33 cellular contexts compared by ENCODE assay signal in genomic region chr3:143628971-143629370, GRCh38.
"Had no signal": no experiment of that assay in that cellular context is flagged by ENCODE, and none has a peak within 500 bp of the region (broad histone marks: within the 10 kb centered on the region; RNA-seq: fewer than 3 reads in every experiment).

No MANE protein-coding gene starts in this region.

- H3K27me3 ChIP-seq: body of pancreas, cardiac muscle cell, dorsolateral prefrontal cortex, foreskin keratinocyte, heart left ventricle, neutrophil, ovary had no signal

- FAIRE-seq: islet of Langerhans, urothelium cell line had no signal

- H3K36me3 ChIP-seq: cardiac muscle cell, heart left ventricle, neutrophil, ovary, thoracic aorta had no signal

- H3K4me3 ChIP-seq: body of pancreas, cardiac muscle cell, coronary artery, dorsolateral prefrontal cortex, heart left ventricle, ovary, thoracic aorta had no signal

- H3K27ac ChIP-seq: body of pancreas, cardiac muscle cell, coronary artery, dorsolateral prefrontal cortex, foreskin keratinocyte, heart left ventricle, neutrophil, ovary, thoracic aorta had no signal

- DNase-seq: activated CD4-positive, alpha-beta memory T cell treated with anti-CD3 and anti-CD28 coated beads, Interleukin-2, amount 10 ng/mL, durations not matched to agents 7 days and 5 days; activated CD4-positive, alpha-beta T cell treated with anti-CD3 and anti-CD28 coated beads for 1 hour; activated CD4-positive, alpha-beta T cell treated with anti-CD3 and anti-CD28 coated beads, Interleukin-2, amount 10 ng/mL, durations not matched to agents 7 days and 5 days; activated CD8-positive, alpha-beta memory T cell treated with anti-CD3 and anti-CD28 coated beads, Interleukin-2, amount 50 U/mL, for 48 hours; activated gamma-delta T cell; activated naive CD4-positive, alpha-beta T cell treated with anti-CD3 and anti-CD28 coated beads, Interleukin-2, amount 10 ng/mL, durations not matched to agents 7 days and 5 days; activated naive CD8-positive, alpha-beta T cell treated with anti-CD3 and anti-CD28 coated beads, Interleukin-2, amount 10 ng/mL, durations not matched to agents 7 days and 5 days; activated T-cell treated with anti-CD3 and anti-CD28 coated beads, Interleukin-2, amount 50 U/mL, for 24 hours; amygdala; body of pancreas; cerebellar nuclear complex; dorsolateral prefrontal cortex; effector memory CD4-positive, alpha-beta T cell; foreskin keratinocyte; heart left ventricle; left cardiac atrium; left ventricle myocardium superior; naive B cell; nephron progenitor cell; ovary; small intestine; stimulated activated CD4-positive, alpha-beta T cell treated with anti-CD3 and anti-CD28 coated beads, Interleukin-4, amount 100 ng/mL, for 24 hours; T-helper 17 cell; T1000; trophoblast cell had no signal

- ATAC-seq: body of pancreas; foreskin keratinocyte; heart left ventricle; left cardiac atrium; left ventricle myocardium superior; sciatic nerve; stimulated activated effector memory CD8-positive, alpha-beta T cell treated with anti-CD3 and anti-CD28 coated beads, Interleukin-12 subunit alpha, Interleukin-12 subunit beta, amount 100 ng/mL, for 72 hours; T-helper 17 cell had no signal
